In the genomic region with DNA sequence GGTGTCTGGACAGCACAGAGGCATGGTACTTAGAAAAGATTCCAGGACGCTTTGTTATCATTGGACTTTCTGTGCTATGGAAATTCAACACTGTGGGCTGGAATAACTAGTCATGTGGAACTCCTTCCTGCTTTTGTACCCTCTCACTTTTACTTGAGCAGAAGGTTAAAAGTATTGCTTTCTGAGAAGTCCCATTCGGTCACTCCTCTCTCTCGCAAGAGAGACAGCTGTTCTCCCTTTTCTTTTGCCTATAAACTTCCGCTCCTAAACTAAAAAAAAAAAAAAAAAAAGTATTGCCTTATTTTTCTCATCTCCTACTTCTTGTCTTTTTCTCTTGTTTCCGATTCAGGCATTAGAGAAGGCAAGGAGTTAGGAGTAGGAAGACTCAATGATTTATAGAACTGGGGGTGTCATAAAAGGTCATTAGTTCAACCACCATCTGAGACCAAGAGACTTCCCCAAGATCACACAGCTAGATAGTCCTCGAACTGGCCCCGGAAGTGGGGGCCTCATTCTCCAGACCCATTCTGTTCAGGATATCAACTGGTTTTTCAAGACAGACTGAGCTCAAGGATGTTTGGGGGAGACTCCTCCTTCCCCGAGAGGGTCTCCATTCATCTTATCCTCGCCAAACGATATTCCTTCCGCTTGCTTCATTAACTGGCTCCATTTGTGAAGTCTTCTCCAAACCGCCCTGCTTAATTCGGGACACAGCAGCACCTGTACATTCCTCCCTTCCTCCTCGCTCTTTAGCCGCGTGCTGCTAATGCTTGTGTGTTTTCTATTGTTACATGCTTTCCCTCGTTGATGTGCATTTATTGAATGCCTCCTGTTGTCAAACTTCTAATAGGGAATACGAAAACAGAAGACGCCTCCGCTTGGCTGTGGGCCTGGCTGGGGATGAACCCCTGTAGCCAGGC, we compare ENCODE assay signal across 8 cellular contexts. TPM values are rescaled to one million over a fixed set of nuclear protein-coding genes. Genes with fewer than 3 reads are reported as not detected.
DNase-seq lines count a peak whose midpoint lies in the region; ATAC-seq and TF ChIP-seq lines count a peak whose summit lies in the region.

No MANE protein-coding gene starts in this region.

- H3K27ac Mint-ChIP-seq in natural killer cell treated with Interleukin-12 subunit alpha and Interleukin-12 subunit beta and Interleukin-15 and Interleukin-18, amount 100 ng/mL, for 72 hours = peak overlapping the region; percentile 75 to 79

- no peaks in the 10 kb centered on the region for H3K27me3 Mint-ChIP-seq in natural killer cell treated with Interleukin-12 subunit alpha and Interleukin-12 subunit beta and Interleukin-15 and Interleukin-18, amount 100 ng/mL, for 72 hours

- no peaks in the 10 kb centered on the region for H3K9me3 Mint-ChIP-seq in natural killer cell treated with Interleukin-12 subunit alpha and Interleukin-12 subunit beta and Interleukin-15 and Interleukin-18, amount 100 ng/mL, for 72 hours

- TF ChIP-seq POLR2A in erythroblast (IDR thresholded peaks at IDR 0.05; ENCODE audit: low read length) = no peak

- ATAC-seq in HG03432 (IDR thresholded peaks at IDR 0.05; ENCODE audit: unreplicated experiment) (peak; percentile 1), SK-N-SH treated with all-trans-retinoic acid at 6 μM for 48 hours (no peak; the same call in 2 of the 3 replicates)
- ATAC-seq in natural killer cell treated with Interleukin-12 subunit alpha and Interleukin-12 subunit beta and Interleukin-15 and Interleukin-18, amount 100 ng/mL, for 72 hours = no peak

- H3K4me3 Mint-ChIP-seq in natural killer cell treated with Interleukin-12 subunit alpha and Interleukin-12 subunit beta and Interleukin-15 and Interleukin-18, amount 100 ng/mL, for 72 hours = peak overlapping the region; percentile 91

- DNase-seq in AML-193 (lab: John Stamatoyannopoulos, UW) = peak; percentile 61 to 62
- peak; percentile 56 for DNase-seq in GM13977 (ENCODE audit: low spot score)
- DNase-seq in erythroblast (lab: John Stamatoyannopoulos, UW) = peak; percentile 47 to 58
- DNase-seq in natural killer cell treated with Interleukin-12 subunit alpha and Interleukin-12 subunit beta and Interleukin-15 and Interleukin-18, amount 100 ng/mL, for 72 hours (ENCODE audit: low spot score) = no peak
- no peak for DNase-seq in NCI-H2107 (lab: John Stamatoyannopoulos, UW)
- no peak for DNase-seq in A172 (ENCODE audit: low spot score)

- H3K4me1 Mint-ChIP-seq in natural killer cell treated with Interleukin-12 subunit alpha and Interleukin-12 subunit beta and Interleukin-15 and Interleukin-18, amount 100 ng/mL, for 72 hours (ENCODE audit: low read depth in 2 of 2) = peaks cover 23 to 37% of the 10 kb centered on the region in 2 donors

- no peaks in the 10 kb centered on the region for H3K36me3 Mint-ChIP-seq in natural killer cell treated with Interleukin-12 subunit alpha and Interleukin-12 subunit beta and Interleukin-15 and Interleukin-18, amount 100 ng/mL, for 72 hours

- in situ Hi-C loops in GM13977 (cut with MboI; ENCODE audit: low pct_unique_long_range_greater_than_20kb, low sequenced_read_pairs, unreplicated experiment) = no loop called here

- no peak for TF ChIP-seq CTCF in GM13977 (IDR thresholded peaks at IDR 0.05; ENCODE audit: extremely low read depth, insufficient read depth, missing control alignments)

TF ChIP-seq in SK-N-SH treated with all-trans-retinoic acid at 6 μM for 48 hours, 23 proteins besides CTCF, POLR2A, EP300 and RAD21:
- TF ChIP-seq ESRRG (CRISPR knock-in tag; IDR thresholded peaks at IDR 0.05) (no peak), SNAI2 (CRISPR knock-in tag; IDR thresholded peaks at IDR 0.05) (0 out of 2 replicates have a peak, but pooled peaks have one; percentile 46), ZFP3 (CRISPR knock-in tag; IDR thresholded peaks at IDR 0.05) (0 out of 2 replicates have a peak, but pooled peaks have one; percentile 44), ZNF565 (CRISPR knock-in tag; conservative IDR thresholded peaks at IDR 0.05; ENCODE audit: low read depth) (no peak), RARB (CRISPR knock-in tag; IDR thresholded peaks at IDR 0.05) (no peak), PPARA (CRISPR knock-in tag; IDR thresholded peaks at IDR 0.05; ENCODE audit: borderline replicate concordance) (no peak), CREB5 (CRISPR knock-in tag; IDR thresholded peaks at IDR 0.05; ENCODE audit: low read depth) (no peak)

RNA-seq across cellular contexts. Expression of gene INPP5F, which starts 1.0 kb away (rescaled TPM):
- 10 to 100 TPM in 1 of 2 donors, 1 to 10 TPM in 1; 6.7 to 15.4 TPM for total RNA-seq in natural killer cell treated with Interleukin-12 subunit alpha and Interleukin-12 subunit beta and Interleukin-15 and Interleukin-18, amount 100 ng/mL, for 72 hours
- total RNA-seq in A172 (2014; rRNA removed; shearing (Covaris generic)) = 23.5 and 33.2 TPM in 2 replicates

Comparison
In these comparisons a context has a peak if more than half of its experiments do, and no peak if none do; other contexts are left out.
1. DNase-seq: peak in AML-193 (2 of 2), GM13977 (single experiment) and erythroblast (2 of 2); none in natural killer cell treated with Interleukin-12 subunit alpha and Interleukin-12 subunit beta and Interleukin-15 and Interleukin-18, amount 100 ng/mL, for 72 hours (single experiment), NCI-H2107 (single experiment) and A172 (single experiment).